ENCODE assay signal across 15 cellular contexts in genomic region chr18:3747176-3747973, GRCh38.
A peak's percentile ranks its signal among the peaks of the same experiment; 100 is the strongest.
DNase-seq lines count a peak whose midpoint lies in the region; ATAC-seq and TF ChIP-seq lines count a peak whose summit lies in the region.
"Had no signal": no experiment of that assay in that cellular context is flagged by ENCODE, and none has a peak within 500 bp of the region (broad histone marks: within the 10 kb centered on the region; RNA-seq: fewer than 3 reads in every experiment).

No MANE protein-coding gene starts in this region.

- no peak overlapping the region for H3K4ac ChIP-seq in trophoblast cell (ENCODE audit: low read depth, low read length)

- H3K18ac ChIP-seq in trophoblast cell (ENCODE audit: low read length) = no peak overlapping the region

- TF ChIP-seq CTCF in HL-60 (IDR thresholded peaks at IDR 0.05; ENCODE audit: insufficient read depth, low read length) = no peak
- no peak for TF ChIP-seq CTCF in RWPE1 (conservative IDR thresholded peaks at IDR 0.05; ENCODE audit: low read depth)
- no peak for TF ChIP-seq CTCF in epithelial cell of esophagus (IDR thresholded peaks at IDR 0.05; ENCODE audit: insufficient read depth, low read depth, low read length, missing control alignments)

- DNase-seq in HL-60 (ENCODE audit: low read depth in 1 of 2, low spot score in 1 of 2) (peak; percentile 89 to 98), RWPE1 (ENCODE audit: low spot score) (peak; percentile 34), epithelial cell of esophagus (ENCODE audit: low read depth) (peak; percentile 35), trophoblast cell (peak; percentile 28 to 60), immature natural killer cell (no peak)
- no peak for DNase-seq in naive thymus-derived CD8-positive, alpha-beta T cell
- DNase-seq: activated CD4-positive, alpha-beta T cell treated with anti-CD3 and anti-CD28 coated beads for 48 hours; activated effector memory CD4-positive, alpha-beta T cell treated with Interleukin-2 at 50 U/mL for 16 hours; NCI-H524 treated with DMSO at 0.1 percent for 48 hours; pancreas; stimulated activated naive CD8-positive, alpha-beta T cell treated with anti-CD3 and anti-CD28 coated beads, Interleukin-15, Interleukin-2, amounts not matched to agents 100 U/mL and 50 U/mL, for 24 hours; SW 1271 had no signal

- ATAC-seq in naive thymus-derived CD8-positive, alpha-beta T cell = no peak
- no peak for ATAC-seq in HG02798 (IDR thresholded peaks at IDR 0.05; ENCODE audit: poor library complexity, unreplicated experiment)
- ATAC-seq in HG03469 (IDR thresholded peaks at IDR 0.05; ENCODE audit: unreplicated experiment) = no peak
- ATAC-seq: stimulated activated naive CD8-positive, alpha-beta T cell treated with anti-CD3 and anti-CD28 coated beads, Interleukin-15, Interleukin-2, amounts not matched to agents 100 U/mL and 50 U/mL, for 24 hours had no signal

- no peak overlapping the region for H3K9ac ChIP-seq in trophoblast cell (ENCODE audit: low read length)

- H3K4me1 Mint-ChIP-seq in immature natural killer cell = no peaks in the 10 kb centered on the region
- H3K4me1 Mint-ChIP-seq in naive thymus-derived CD8-positive, alpha-beta T cell = no peaks in the 10 kb centered on the region
- H3K4me1 Mint-ChIP-seq: memory B cell had no signal

- peaks cover 0 to 7% (median 0%) of the 10 kb centered on the region in 3 donors for H3K27me3 Mint-ChIP-seq in immature natural killer cell (ENCODE audit: low read depth in 3 of 3)
- peaks cover 3 to 19% (median 8%) of the 10 kb centered on the region in 5 donors for H3K27me3 Mint-ChIP-seq in naive thymus-derived CD8-positive, alpha-beta T cell

- H3K4me2 ChIP-seq in trophoblast cell (ENCODE audit: low read length) = no peak overlapping the region

- no peak overlapping the region for H2AK5ac ChIP-seq in trophoblast cell (ENCODE audit: low read length)

- no peak overlapping the region for H2BK120ac ChIP-seq in trophoblast cell (ENCODE audit: insufficient read depth, low read length, poor library complexity)

- no peaks in the 10 kb centered on the region for H3K79me1 ChIP-seq in trophoblast cell (ENCODE audit: low read length)

- H3K9me3 ChIP-seq in trophoblast cell (ENCODE audit: insufficient read depth, low read depth, low read length) = no peaks in the 10 kb centered on the region
- H3K9me3 ChIP-seq: pancreas had no signal

- H3K36me3 ChIP-seq in trophoblast cell (ENCODE audit: control insufficient read depth in 1 of 2, insufficient read depth in 2 of 2, low read length in 2 of 2) = no peaks in the 10 kb centered on the region
- H3K36me3 ChIP-seq: pancreas had no signal

- peak overlapping the region in 1 of 6 donors; percentile 19 for H3K27ac Mint-ChIP-seq in immature natural killer cell
- no peak overlapping the region for H3K27ac Mint-ChIP-seq in naive thymus-derived CD8-positive, alpha-beta T cell
- H3K27ac Mint-ChIP-seq: memory B cell had no signal

- no peaks in the 10 kb centered on the region for H3K4me1 ChIP-seq in trophoblast cell (ENCODE audit: control insufficient read depth in 1 of 2, insufficient read depth in 2 of 2, low read length in 2 of 2)
- H3K4me1 ChIP-seq: pancreas had no signal

- H3K4me3 ChIP-seq in HL-60 (replicated peaks; ENCODE audit: insufficient read depth, low read length) = no peak overlapping the region
- H3K4me3 ChIP-seq in epithelial cell of esophagus (ENCODE audit: low read length) = no peak overlapping the region
- H3K4me3 ChIP-seq in trophoblast cell (ENCODE audit: low read depth, low read length) = no peak overlapping the region
- H3K4me3 ChIP-seq: pancreas had no signal

- no peak overlapping the region for H4K12ac ChIP-seq in trophoblast cell (ENCODE audit: low read depth, low read length)

- H3K36me3 Mint-ChIP-seq in immature natural killer cell = peaks cover 0 to 4% (median 0%) of the 10 kb centered on the region in 3 donors
- H3K36me3 Mint-ChIP-seq in naive thymus-derived CD8-positive, alpha-beta T cell = no peaks in the 10 kb centered on the region
- H3K36me3 Mint-ChIP-seq: memory B cell had no signal

- H4K91ac ChIP-seq in trophoblast cell (ENCODE audit: low read depth, low read length) = no peak overlapping the region

- H3K4me3 Mint-ChIP-seq in immature natural killer cell = no peak overlapping the region
- H3K4me3 Mint-ChIP-seq in naive thymus-derived CD8-positive, alpha-beta T cell = no peak overlapping the region
- H3K4me3 Mint-ChIP-seq: memory B cell had no signal

- POLR2A ChIA-PET in RWPE1 (lab: Yijun Ruan, JAX; ENCODE audit: low non-redundant PET) = no interaction called here
- POLR2A ChIA-PET in naive thymus-derived CD8-positive, alpha-beta T cell (lab: Charles Lee) = no interaction called here

- H3K27me3 ChIP-seq in HL-60 (ENCODE audit: insufficient read depth, poor library complexity, severe bottlenecking) (no peaks in the 10 kb centered on the region), trophoblast cell (ENCODE audit: insufficient read depth, low read length) (no peaks in the 10 kb centered on the region)

- no peak overlapping the region for H2BK12ac ChIP-seq in trophoblast cell (ENCODE audit: low read length)

- no peak overlapping the region for H4K8ac ChIP-seq in trophoblast cell (ENCODE audit: low read depth, low read length)

- no peak overlapping the region for H2AFZ ChIP-seq in trophoblast cell (ENCODE audit: insufficient read depth, low read length, poor library complexity)

- no peak overlapping the region for H2BK5ac ChIP-seq in trophoblast cell (ENCODE audit: low read depth, low read length, poor library complexity)

- no peaks in the 10 kb centered on the region for H3K79me2 ChIP-seq in trophoblast cell (ENCODE audit: control insufficient read depth, insufficient read depth, low read length, poor library complexity)

- peaks cover 0 to 2% (median under 1%) of the 10 kb centered on the region in 6 donors for H3K9me3 Mint-ChIP-seq in immature natural killer cell
- peaks cover 0 to 10% (median 1%) of the 10 kb centered on the region in 9 donors for H3K9me3 Mint-ChIP-seq in naive thymus-derived CD8-positive, alpha-beta T cell

- H3K27ac ChIP-seq in HL-60 (replicated peaks) (peak overlapping the region; percentile 41), RWPE1 (no peak overlapping the region), trophoblast cell (ENCODE audit: low read depth, low read length) (no peak overlapping the region)

- no peak overlapping the region for H3K14ac ChIP-seq in trophoblast cell (ENCODE audit: low read length)

- CTCF ChIA-PET in RWPE1 (lab: Yijun Ruan, JAX) = no interaction called here

- H3K23ac ChIP-seq in trophoblast cell (ENCODE audit: low read length) = no peak overlapping the region

- WGBS in trophoblast cell (ENCODE audit: extremely low coverage, insufficient coverage, insufficient read length) = no CpG with 5 or more reads among the region's 14 CpGs

Comparison
In these comparisons a context has a peak if more than half of its experiments do, and no peak if none do; other contexts are left out.
1. DNase-seq: peak in HL-60 (2 of 2), RWPE1 (single experiment), epithelial cell of esophagus (single experiment) and trophoblast cell (2 of 2); none in immature natural killer cell (0 of 3) and naive thymus-derived CD8-positive, alpha-beta T cell (0 of 10).